16 cellular contexts compared by ENCODE assay signal in the genomic region with DNA sequence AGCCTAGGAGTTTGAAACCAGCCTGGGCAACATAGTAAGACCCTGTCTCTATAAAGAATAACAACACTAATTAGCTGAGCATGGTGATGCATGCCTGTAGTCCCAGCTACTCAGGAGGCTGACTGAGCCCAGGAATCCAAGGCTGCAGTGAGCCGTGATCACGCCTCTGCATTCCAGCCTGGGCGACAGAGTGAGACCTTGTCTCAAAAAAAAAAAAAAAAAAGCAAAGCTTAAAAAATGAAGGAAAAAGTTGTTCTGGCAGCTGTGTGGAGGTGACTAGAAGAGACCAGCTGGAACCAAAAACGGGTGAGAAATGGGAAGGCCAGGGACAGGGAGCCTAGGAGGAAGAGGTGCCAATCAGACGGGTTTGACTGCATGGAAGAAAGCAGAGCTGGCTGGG.
"Had no signal": no experiment of that assay in that cellular context is flagged by ENCODE, and none has a peak within 500 bp of the region (broad histone marks: within the 10 kb centered on the region; RNA-seq: fewer than 3 reads in every experiment).

No MANE protein-coding gene starts in this region.

- H3K9ac ChIP-seq: parathyroid adenoma had no signal

- H2AFZ ChIP-seq: parathyroid adenoma had no signal

- H3K4me3 Mint-ChIP-seq: activated CD4-positive, alpha-beta memory T cell treated with anti-CD3 and anti-CD28 coated beads, Interleukin-2, amount 10 ng/mL, durations not matched to agents 7 days and 5 days; activated naive CD4-positive, alpha-beta T cell treated with anti-CD3 and anti-CD28 coated beads for 36 hours; memory B cell; stimulated activated naive B cell treated with anti-CD40 and anti-IgM and Interleukin-4, amounts not matched to agents 10 μg/mL and 1 μg/mL and 100 μg/mL, for 72 hours had no signal

- H3K4me3 ChIP-seq: breast epithelium, esophagus squamous epithelium, left lung, smooth muscle cell, upper lobe of left lung had no signal

- H3K9me3 Mint-ChIP-seq: activated CD4-positive, alpha-beta memory T cell treated with anti-CD3 and anti-CD28 coated beads, Interleukin-2, amount 10 ng/mL, durations not matched to agents 7 days and 5 days; activated naive CD4-positive, alpha-beta T cell treated with anti-CD3 and anti-CD28 coated beads for 36 hours; memory B cell; stimulated activated naive B cell treated with anti-CD40 and anti-IgM and Interleukin-4, amounts not matched to agents 10 μg/mL and 1 μg/mL and 100 μg/mL, for 72 hours had no signal

- H3K9me3 ChIP-seq: breast epithelium, esophagus squamous epithelium, left lung, upper lobe of left lung had no signal

- H3K27me3 Mint-ChIP-seq: activated CD4-positive, alpha-beta memory T cell treated with anti-CD3 and anti-CD28 coated beads, Interleukin-2, amount 10 ng/mL, durations not matched to agents 7 days and 5 days; memory B cell; stimulated activated naive B cell treated with anti-CD40 and anti-IgM and Interleukin-4, amounts not matched to agents 10 μg/mL and 1 μg/mL and 100 μg/mL, for 72 hours had no signal

- ATAC-seq: foreskin keratinocyte; left lung; right cardiac atrium; stimulated activated naive B cell treated with anti-CD40 and anti-IgM and Interleukin-4, amounts not matched to agents 10 μg/mL and 1 μg/mL and 100 μg/mL, for 72 hours had no signal

- H3K36me3 ChIP-seq: breast epithelium had no signal

- H3K4me2 ChIP-seq: smooth muscle cell had no signal

- H3K27ac ChIP-seq: breast epithelium, esophagus squamous epithelium, foreskin keratinocyte, left lung, parathyroid adenoma, upper lobe of left lung had no signal

- H3K4me1 ChIP-seq: breast epithelium had no signal

- DNase-seq: activated CD4-positive, alpha-beta memory T cell treated with anti-CD3 and anti-CD28 coated beads, Interleukin-2, amount 10 ng/mL, durations not matched to agents 7 days and 5 days; activated CD4-positive, alpha-beta T cell treated with anti-CD3 and anti-CD28 coated beads for 1 hour; activated naive CD4-positive, alpha-beta T cell treated with anti-CD3 and anti-CD28 coated beads for 36 hours; amniotic stem cell; esophagus squamous epithelium; foreskin keratinocyte; head of caudate nucleus; left lung; stimulated activated naive B cell treated with anti-CD40 and anti-IgM and Interleukin-4, amounts not matched to agents 10 μg/mL and 1 μg/mL and 100 μg/mL, for 72 hours; T1000; upper lobe of left lung had no signal

- H3K27ac Mint-ChIP-seq: activated CD4-positive, alpha-beta memory T cell treated with anti-CD3 and anti-CD28 coated beads, Interleukin-2, amount 10 ng/mL, durations not matched to agents 7 days and 5 days; activated naive CD4-positive, alpha-beta T cell treated with anti-CD3 and anti-CD28 coated beads for 36 hours; memory B cell; stimulated activated naive B cell treated with anti-CD40 and anti-IgM and Interleukin-4, amounts not matched to agents 10 μg/mL and 1 μg/mL and 100 μg/mL, for 72 hours had no signal

- H3K27me3 ChIP-seq: breast epithelium, esophagus squamous epithelium, foreskin keratinocyte, left lung, upper lobe of left lung had no signal
